18 cellular contexts compared by ENCODE assay signal in the genomic region with DNA sequence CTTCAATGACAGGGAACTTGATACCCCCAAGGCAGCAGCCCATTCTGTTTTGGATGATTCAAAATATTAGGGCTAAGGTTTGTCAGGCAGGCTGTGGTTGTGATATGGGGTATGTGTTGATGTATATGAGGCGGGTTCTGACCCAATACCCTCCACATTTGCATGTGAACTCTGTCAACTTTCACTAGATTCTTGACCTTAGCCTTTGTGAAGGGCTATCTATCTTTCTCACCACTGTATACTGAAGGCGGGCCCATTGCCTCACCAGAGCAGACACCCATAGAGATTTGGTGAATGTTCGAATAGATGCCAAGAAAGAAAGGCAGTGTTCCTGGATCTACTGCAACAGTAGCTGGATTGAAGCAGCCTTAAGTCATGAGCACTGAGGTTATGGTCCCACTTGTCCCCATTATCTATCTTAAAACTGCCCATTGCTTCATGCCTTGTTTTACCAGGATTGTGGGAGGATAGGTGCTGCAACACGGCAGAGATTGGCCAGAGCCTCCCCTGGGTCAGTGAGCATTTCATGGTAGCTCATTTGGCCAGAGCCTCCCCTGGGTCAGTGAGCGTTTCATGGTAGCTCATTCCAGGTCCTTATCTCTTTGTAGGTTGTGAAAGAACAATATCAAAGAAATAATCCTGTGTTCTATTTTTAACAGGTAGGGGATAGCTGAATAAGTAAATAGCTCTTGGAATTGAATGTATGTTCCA.
A peak's percentile ranks its signal among the peaks of the same experiment; 100 is the strongest.
DNase-seq lines count a peak whose midpoint lies in the region; ATAC-seq, FAIRE-seq and TF ChIP-seq lines count a peak whose summit lies in the region.
"Had no signal": no experiment of that assay in that cellular context is flagged by ENCODE, and none has a peak within 500 bp of the region (broad histone marks: within the 10 kb centered on the region; RNA-seq: fewer than 3 reads in every experiment).

No MANE protein-coding gene starts in this region.

- H3K18ac ChIP-seq in IMR-90 (ENCODE audit: low read depth, low read length) = peak overlapping the region; percentile 86; the same call in 1 of the 2 replicates
- H3K18ac ChIP-seq in mesenchymal stem cell (ENCODE audit: low read depth in 1 of 2, low read length in 2 of 2) = no peak overlapping the region

- H2BK5ac ChIP-seq in IMR-90 (ENCODE audit: low read depth, low read length, poor library complexity, severe bottlenecking) = peak overlapping the region; percentile 85
- H2BK5ac ChIP-seq in mesenchymal stem cell (ENCODE audit: low read depth, low read length, poor library complexity, severe bottlenecking) = peak overlapping the region; percentile 21

- POLR2A ChIA-PET in IMR-90 (lab: Charles Lee; ENCODE audit: unreplicated experiment) = no interaction called here

- H3K4me3 ChIP-seq in IMR-90 (ENCODE audit: insufficient read depth, low read depth, low read length) = no peak overlapping the region
- H3K4me3 ChIP-seq in mesenchymal stem cell (ENCODE audit: insufficient read depth in 1 of 2, low read depth in 1 of 2, low read length in 2 of 2) = no peak overlapping the region
- H3K4me3 ChIP-seq: BLaER1 treated with 17β-estradiol and CSF1 and Interleukin-3, amounts not matched to agents 10 nM and 100 nM had no signal

- H3K9ac ChIP-seq in IMR-90 (ENCODE audit: low read depth, low read length) (no peak overlapping the region), mesenchymal stem cell (ENCODE audit: low read length) (no peak overlapping the region)
- H3K9ac ChIP-seq: BLaER1 treated with 17β-estradiol and CSF1 and Interleukin-3, amounts not matched to agents 10 nM and 100 nM had no signal

- H3K79me1 ChIP-seq in IMR-90 (ENCODE audit: low read depth in 1 of 2, low read length in 2 of 2) (0 out of 4 replicates have a peak, but pooled peaks cover 0 to 3% of the 10 kb centered on the region in 2 experiments), mesenchymal stem cell (replicated peaks; ENCODE audit: low read length, poor library complexity, severe bottlenecking) (no peaks in the 10 kb centered on the region)

- TF ChIP-seq POLR2A in GM12891 (IDR thresholded peaks at IDR 0.05; ENCODE audit: low read depth, low read length) = no peak
- no peak for TF ChIP-seq POLR2A in IMR-90 (IDR thresholded peaks at IDR 0.05; ENCODE audit: low read depth, low read length)

- H3K23ac ChIP-seq in IMR-90 (ENCODE audit: low read depth, low read length) (peak overlapping the region; percentile 55; the same call in 1 of the 2 replicates), mesenchymal stem cell (ENCODE audit: low read length in 2 of 2) (no peak overlapping the region)

- TF ChIP-seq CTCF in IMR-90 (conservative IDR thresholded peaks at IDR 0.05; ENCODE audit: low read depth, low read length) = no peak

- H4K8ac ChIP-seq in IMR-90 (ENCODE audit: low read depth in 2 of 2, low read length in 2 of 2) (peak overlapping the region; percentile 66 to 79), mesenchymal stem cell (ENCODE audit: low read length) (no peak overlapping the region)

- H2BK12ac ChIP-seq in mesenchymal stem cell (ENCODE audit: low read length in 2 of 2) = no peak overlapping the region

- in situ Hi-C loops in IMR-90 (cut with MboI; ENCODE audit: low sequenced_read_pairs) = no loop called here

- peak overlapping the region; percentile 74 for H3K14ac ChIP-seq in IMR-90 (replicated peaks; ENCODE audit: low read depth, low read length)
- H3K14ac ChIP-seq in mesenchymal stem cell (ENCODE audit: low read length in 2 of 2) = no peak overlapping the region

- peak overlapping the region; percentile 24; the same call in 1 of the 2 replicates for H3K27ac ChIP-seq in IMR-90 (ENCODE audit: insufficient read depth, low read length)
- H3K27ac ChIP-seq in mesenchymal stem cell (ENCODE audit: low read length, poor library complexity, severe bottlenecking) = peak overlapping the region; percentile 86
- H3K27ac ChIP-seq: BLaER1 treated with 17β-estradiol and CSF1 and Interleukin-3, amounts not matched to agents 10 nM and 100 nM had no signal

- TF ChIP-seq RAD21 in IMR-90 (IDR thresholded peaks at IDR 0.05; ENCODE audit: low read length) = no peak

- H4K20me1 ChIP-seq in IMR-90 (ENCODE audit: insufficient read depth, low read length) = no peaks in the 10 kb centered on the region
- H4K20me1 ChIP-seq: BLaER1 treated with 17β-estradiol and CSF1 and Interleukin-3, amounts not matched to agents 10 nM and 100 nM had no signal

- H4K91ac ChIP-seq in IMR-90 (ENCODE audit: insufficient read depth, low read depth, low read length) (peak overlapping the region; percentile 95), mesenchymal stem cell (ENCODE audit: low read length) (no peak overlapping the region)

- H3K4me1 ChIP-seq in IMR-90 (ENCODE audit: control insufficient read depth, insufficient read depth, low read length) (peaks cover 15% of the 10 kb centered on the region; the same call in 1 of the 2 replicates), mesenchymal stem cell (ENCODE audit: control insufficient read depth, insufficient read depth, low read depth, low read length) (peaks cover 5% of the 10 kb centered on the region)
- H3K4me1 ChIP-seq: BLaER1 treated with 17β-estradiol and CSF1 and Interleukin-3, amounts not matched to agents 10 nM and 100 nM had no signal

- H2AK9ac ChIP-seq in IMR-90 (replicated peaks; ENCODE audit: low read depth, low read length, poor library complexity) = peak overlapping the region; percentile 73

- peak overlapping the region; percentile 89; the same call in 1 of the 2 replicates for H4K5ac ChIP-seq in IMR-90 (ENCODE audit: low read depth, low read length)

- H3K4me2 ChIP-seq in IMR-90 (ENCODE audit: low read depth, low read length) = no peak overlapping the region
- no peak overlapping the region for H3K4me2 ChIP-seq in mesenchymal stem cell (ENCODE audit: low read length, poor library complexity, severe bottlenecking)
- H3K4me2 ChIP-seq: BLaER1 treated with 17β-estradiol and CSF1 and Interleukin-3, amounts not matched to agents 10 nM and 100 nM had no signal

- FAIRE-seq in GM12891 (lab: Jason Lieb, UNC) = no peak
- FAIRE-seq: A204.1, GM18507, H1 had no signal

- H3K9me3 ChIP-seq in IMR-90 (ENCODE audit: control insufficient read depth, insufficient read depth, low read length) = no peaks in the 10 kb centered on the region
- H3K9me3 ChIP-seq in mesenchymal stem cell (ENCODE audit: control insufficient read depth, low read length) = no peaks in the 10 kb centered on the region
- H3K9me3 ChIP-seq: BLaER1 treated with 17β-estradiol and CSF1 and Interleukin-3, amounts not matched to agents 10 nM and 100 nM had no signal

- H2AFZ ChIP-seq in IMR-90 (replicated peaks; ENCODE audit: low read length, poor library complexity) (peak overlapping the region; percentile 12), mesenchymal stem cell (ENCODE audit: low read depth, low read length) (no peak overlapping the region)

- dilution Hi-C loops in IMR-90 (cut with HindIII; ENCODE audit: low sequenced_read_pairs, unreplicated experiment) = no loop called here

- H3K9me1 ChIP-seq in IMR-90 (ENCODE audit: insufficient read depth, low read length) = peaks cover 16% of the 10 kb centered on the region

- ATAC-seq in IMR-90 (ENCODE audit: low read depth) (no peak; the same call in 1 of the 2 replicates), HG02610 (IDR thresholded peaks at IDR 0.05; ENCODE audit: unreplicated experiment) (no peak)

- peak overlapping the region; percentile 19; the same call in 1 of the 2 replicates for H3K56ac ChIP-seq in IMR-90 (ENCODE audit: extremely low read depth, insufficient read depth, low read length)

- WGBS in IMR-90 (ENCODE audit: extremely low coverage in 2 of 2, insufficient read length in 1 of 2), 2 experiments = no CpG with 5 or more reads among the region's 5 CpGs
- WGBS in mesenchymal stem cell = 74% methylated on average over 4 of the region's 5 CpGs

- no peak for DNase-seq in GM12891 (ENCODE audit: insufficient read length, low spot score)
- DNase-seq in IMR-90 = no peak
- peak; percentile 8 for DNase-seq in amniotic epithelial cell (ENCODE audit: low read depth)
- DNase-seq in mesenchymal stem cell = no peak
- no peak for DNase-seq in GDM1 (lab: John Stamatoyannopoulos, UW)
- no peak for DNase-seq in AG20443 (ENCODE audit: low spot score)
- DNase-seq: CD8-positive, alpha-beta memory T cell; DMS79 treated with DMSO at 0.1 percent for 48 hours; NCI-H1105; NCI-H187; NCI-H69; NK-92 treated with Interleukin-12 subunit alpha and Interleukin-12 subunit beta, amount 100 ng/mL, for 24 hours; OCI-M1 had no signal

- H3K4ac ChIP-seq in IMR-90 (ENCODE audit: low read depth, low read length) = peak overlapping the region; percentile 99
- H3K4ac ChIP-seq in mesenchymal stem cell (ENCODE audit: low read depth in 1 of 2, low read length in 2 of 2) = no peak overlapping the region

- H3K36me3 ChIP-seq in IMR-90 (ENCODE audit: control insufficient read depth, insufficient read depth, low read length) (no peaks in the 10 kb centered on the region), mesenchymal stem cell (ENCODE audit: control insufficient read depth in 1 of 2, insufficient read depth in 2 of 2, low read depth in 1 of 2, low read length in 2 of 2) (no peaks in the 10 kb centered on the region)
- H3K36me3 ChIP-seq: BLaER1 treated with 17β-estradiol and CSF1 and Interleukin-3, amounts not matched to agents 10 nM and 100 nM had no signal

- H2BK15ac ChIP-seq in IMR-90 (ENCODE audit: low read depth, low read length) (peak overlapping the region; percentile 90; the same call in 2 of the 3 replicates), mesenchymal stem cell (ENCODE audit: low read depth, poor library complexity, severe bottlenecking) (no peak overlapping the region)

- no TSS peak for BruUV-seq in IMR-90 (replicated peaks; lab: Mats Ljungman, UMichigan)

- H3K27me3 ChIP-seq in IMR-90 (ENCODE audit: control insufficient read depth, insufficient read depth, low read length) (no peaks in the 10 kb centered on the region), mesenchymal stem cell (ENCODE audit: control insufficient read depth in 1 of 2, insufficient read depth in 1 of 2, low read length in 2 of 2) (no peaks in the 10 kb centered on the region)
- H3K27me3 ChIP-seq: BLaER1 treated with 17β-estradiol and CSF1 and Interleukin-3, amounts not matched to agents 10 nM and 100 nM had no signal

- peak overlapping the region; percentile 98 for H2BK20ac ChIP-seq in IMR-90 (ENCODE audit: low read depth, low read length)

- CTCF ChIA-PET in IMR-90 (lab: Yijun Ruan, JAX) = interaction anchor here (0.7 kb wide), 2 partner anchors 26 to 85 kb away, joined by 3 read pairs; no protein-coding TSS in a partner anchor

- H2BK120ac ChIP-seq in IMR-90 (ENCODE audit: low read depth, low read length) (peak overlapping the region; percentile 91), mesenchymal stem cell (ENCODE audit: low read depth, low read length) (no peak overlapping the region)

- H2AK5ac ChIP-seq in IMR-90 (ENCODE audit: low read depth, low read length) = peak overlapping the region; percentile 80
- H2AK5ac ChIP-seq in mesenchymal stem cell (ENCODE audit: low read length, severe bottlenecking) = peak overlapping the region; percentile 46

- intact Hi-C loops in IMR-90 (cut with micrococcal nuclease) = no loop called here

TF ChIP-seq in GM12891, 5 proteins besides CTCF, POLR2A, EP300 and RAD21 (continues in another document):
- TF ChIP-seq POU2F2 (IDR thresholded peaks at IDR 0.05; ENCODE audit: low read depth, low read length) = 0 out of 2 replicates have a peak, but pooled peaks have one; percentile 16

TF ChIP-seq in IMR-90, 13 proteins besides CTCF, POLR2A, EP300 and RAD21 (continues in another document):
- TF ChIP-seq MAZ (IDR thresholded peaks at IDR 0.05; ENCODE audit: borderline replicate concordance, low read depth, low read length) (no peak), CEBPB (IDR thresholded peaks at IDR 0.05; ENCODE audit: low read depth, low read length) (no peak)
